ENCODE assay signal across 10 cellular contexts in the genomic region with DNA sequence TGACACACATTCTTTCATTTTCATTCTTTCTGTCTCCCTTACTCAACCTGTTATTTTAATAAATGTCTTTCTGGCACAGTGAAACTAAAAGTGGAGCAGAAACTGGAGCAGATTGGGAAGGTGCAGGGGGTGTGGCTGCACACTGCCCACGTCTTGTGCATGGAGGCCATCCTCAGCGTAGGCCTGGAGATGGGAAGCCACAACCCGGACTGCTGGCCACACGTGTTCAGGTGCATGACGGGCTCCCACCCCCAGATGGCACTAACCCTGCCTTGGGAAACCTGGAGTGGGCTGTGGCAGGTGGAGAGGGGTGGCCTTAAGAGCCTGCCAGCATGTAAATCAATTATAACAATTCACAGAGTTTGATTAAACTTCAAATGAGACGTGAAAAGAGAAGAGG.
DNase-seq lines count a peak whose midpoint lies in the region; ATAC-seq, FAIRE-seq and TF ChIP-seq lines count a peak whose summit lies in the region.
"Had no signal": no experiment of that assay in that cellular context is flagged by ENCODE, and none has a peak within 500 bp of the region (broad histone marks: within the 10 kb centered on the region; RNA-seq: fewer than 3 reads in every experiment).

No MANE protein-coding gene starts in this region.

- H2AFZ ChIP-seq in KMS-11 (ENCODE audit: low read depth) (no peak overlapping the region), GM12878 (ENCODE audit: control insufficient read depth, low read depth, low read length) (no peak overlapping the region)

- in situ Hi-C loops in GM12878 (cut with MboI), result loop anchor here (5.0 kb wide), 1 partner anchor 172 kb away; no protein-coding TSS in a partner anchor

- WGBS in GM12878 (ENCODE audit: insufficient coverage, insufficient replicate concordance, low lambda C conversion rate, missing lambda C conversion rate), result 9% methylated on average over 6 of the region's 6 CpGs

- TF ChIP-seq RAD21 in GM12878 (IDR thresholded peaks at IDR 0.05; ENCODE audit: insufficient read depth, low read depth, low read length), result no peak

- H3K27ac Mint-ChIP-seq in progenitor cell of endocrine pancreas, result peak overlapping the region; percentile 33

- no peaks in the 10 kb centered on the region for H3K9me3 Mint-ChIP-seq in progenitor cell of endocrine pancreas (ENCODE audit: low read depth)

- H3K36me3 Mint-ChIP-seq in progenitor cell of endocrine pancreas (ENCODE audit: insufficient read depth), result peaks cover 26% of the 10 kb centered on the region

- TF ChIP-seq EP300 in GM12878 (IDR thresholded peaks at IDR 0.05; ENCODE audit: borderline replicate concordance in 1 of 2, control insufficient read depth in 1 of 2, low read depth in 2 of 2, low read length in 2 of 2), result no peak

- H3K79me2 ChIP-seq in KMS-11 (ENCODE audit: insufficient read depth, low read depth) (no peaks in the 10 kb centered on the region), GM12878 (ENCODE audit: control insufficient read depth, insufficient read depth, low read length) (no peaks in the 10 kb centered on the region)

- BruUV-seq in GM12878 (replicated peaks; lab: Mats Ljungman, UMichigan), result no TSS peak

- TF ChIP-seq CTCF in KMS-11 (conservative IDR thresholded peaks at IDR 0.05; ENCODE audit: low read depth, low read length) (peak; percentile 19; the same call in 1 of the 2 replicates), GM12878 (IDR thresholded peaks at IDR 0.05 in 2 of 3, conservative IDR thresholded peaks at IDR 0.05 in 1 of 3; ENCODE audit: control insufficient read depth in 2 of 3, extremely low read depth in 1 of 3, insufficient read depth in 1 of 3, low read depth in 3 of 3, low read length in 3 of 3) (peak; percentile 17 to 38 (median 20); a peak in 2 of 6 replicates), progenitor cell of endocrine pancreas (IDR thresholded peaks at IDR 0.05; ENCODE audit: unreplicated experiment) (peak; percentile 63)

- ATAC-seq in GM12878, result peak; percentile 72

- no peaks in the 10 kb centered on the region for H3K27me3 Mint-ChIP-seq in progenitor cell of endocrine pancreas

- H3K4me3 Mint-ChIP-seq in progenitor cell of endocrine pancreas (ENCODE audit: low read depth), result no peak overlapping the region

- H3K27ac ChIP-seq in KMS-11, result no peak overlapping the region
- H3K27ac ChIP-seq in GM12878 (ENCODE audit: control insufficient read depth, insufficient read depth), result no peak overlapping the region
- H3K27ac ChIP-seq: coronary artery had no signal

- no peak overlapping the region for H3K9ac ChIP-seq in KMS-11
- H3K9ac ChIP-seq in GM12878 (ENCODE audit: control insufficient read depth, insufficient read depth, low read length), result no peak overlapping the region

- no peak for FAIRE-seq in GM12878 (lab: Jason Lieb, UNC)

- intact Hi-C loops in GM12878 (cut with micrococcal nuclease; ENCODE audit: unreplicated experiment), result loop anchor here (5.0 kb wide), 1 partner anchor 113 kb away; a partner anchor contains a TSS

- RAD21 ChIA-PET in GM12878 (lab: Charles Lee; ENCODE audit: unreplicated experiment), result interaction anchor here (1.6 kb wide), 1 partner anchor 396 kb away, joined by 4 read pairs; no protein-coding TSS in a partner anchor

- POLR2A ChIA-PET in GM12878 (lab: Charles Lee), result interaction anchor here (0.6 kb wide), 1 partner anchor 52 kb away, joined by 3 read pairs; no protein-coding TSS in a partner anchor

- H3K4me2 ChIP-seq in KMS-11 (no peak overlapping the region), GM12878 (ENCODE audit: control insufficient read depth, insufficient read depth) (no peak overlapping the region)

- H3K27me3 ChIP-seq in KMS-11 (ENCODE audit: insufficient read depth, low read depth) (no peaks in the 10 kb centered on the region), GM12878 (replicated peaks in 1 of 2; ENCODE audit: control insufficient read depth in 2 of 2, insufficient read depth in 2 of 2, low read length in 1 of 2) (no peaks in the 10 kb centered on the region)

- CTCF ChIA-PET in GM12878 (lab: Yijun Ruan, JAX), result interaction anchor here (1.1 to 4.6 kb wide), 3 partner anchors 29 to 177 kb away, joined by 3 to 74 read pairs (median 6); no protein-coding TSS in a partner anchor

- DNase-seq in NCI-H524 (lab: John Stamatoyannopoulos, UW) (peak; percentile 21 to 65), NCI-H524 treated with DMSO at 0.1 percent for 48 hours (lab: John Stamatoyannopoulos, UW) (no peak), GM12878 (ENCODE audit: low read depth, low spot score) (no peak), progenitor cell of endocrine pancreas (ENCODE audit: low spot score, unreplicated experiment) (peak; percentile 41), foreskin melanocyte (no peak), AG20443 (ENCODE audit: low spot score) (no peak)
- DNase-seq in activated naive CD4-positive, alpha-beta T cell (lab: John Stamatoyannopoulos, UW), result no peak
- DNase-seq: AML-193 had no signal

- H3K36me3 ChIP-seq in KMS-11 (ENCODE audit: insufficient read depth) (no peaks in the 10 kb centered on the region), GM12878 (ENCODE audit: control insufficient read depth in 2 of 2, insufficient read depth in 2 of 2, low read length in 1 of 2) (no peaks in the 10 kb centered on the region)

- SMC1A ChIA-PET in GM12878 (lab: Charles Lee; ENCODE audit: uncharacterized antibody, unreplicated experiment), result interaction anchor here (7.1 kb wide), 1 partner anchor 173 kb away, joined by 46 read pairs; no protein-coding TSS in a partner anchor

- H3K9me3 ChIP-seq in GM12878 (replicated peaks; ENCODE audit: control insufficient read depth, insufficient read depth, low read length), result no peaks in the 10 kb centered on the region

- peaks cover 6% of the 10 kb centered on the region for H3K4me1 ChIP-seq in KMS-11 (ENCODE audit: low read depth, poor library complexity, severe bottlenecking)
- H3K4me1 ChIP-seq in GM12878 (ENCODE audit: control insufficient read depth, insufficient read depth, low read length), result no peaks in the 10 kb centered on the region

- peaks cover 2% of the 10 kb centered on the region for H3K4me1 Mint-ChIP-seq in progenitor cell of endocrine pancreas (ENCODE audit: low read depth)

- no peak for TF ChIP-seq POLR2A in GM12878 (IDR thresholded peaks at IDR 0.05; ENCODE audit: low read depth, low read length)

- no peaks in the 10 kb centered on the region for H4K20me1 ChIP-seq in KMS-11 (ENCODE audit: insufficient read depth)
- no peaks in the 10 kb centered on the region for H4K20me1 ChIP-seq in GM12878 (ENCODE audit: control insufficient read depth, insufficient read depth)

- H3K4me3 ChIP-seq in KMS-11 (IDR thresholded peaks at IDR 0.05; ENCODE audit: insufficient read depth, low read depth, low read length), result no peak overlapping the region
- no peak overlapping the region for H3K4me3 ChIP-seq in GM12878
- H3K4me3 ChIP-seq: coronary artery had no signal

TF ChIP-seq in GM12878, 131 proteins besides CTCF, POLR2A, EP300 and RAD21:
- TF ChIP-seq ZBED1 (IDR thresholded peaks at IDR 0.05; ENCODE audit: borderline replicate concordance), result no peak
- TF ChIP-seq, protein P1, sequence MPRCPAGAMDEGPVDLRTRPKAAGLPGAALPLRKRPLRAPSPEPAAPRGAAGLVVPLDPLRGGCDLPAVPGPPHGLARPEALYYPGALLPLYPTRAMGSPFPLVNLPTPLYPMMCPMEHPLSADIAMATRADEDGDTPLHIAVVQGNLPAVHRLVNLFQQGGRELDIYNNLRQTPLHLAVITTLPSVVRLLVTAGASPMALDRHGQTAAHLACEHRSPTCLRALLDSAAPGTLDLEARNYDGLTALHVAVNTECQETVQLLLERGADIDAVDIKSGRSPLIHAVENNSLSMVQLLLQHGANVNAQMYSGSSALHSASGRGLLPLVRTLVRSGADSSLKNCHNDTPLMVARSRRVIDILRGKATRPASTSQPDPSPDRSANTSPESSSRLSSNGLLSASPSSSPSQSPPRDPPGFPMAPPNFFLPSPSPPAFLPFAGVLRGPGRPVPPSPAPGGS (IDR thresholded peaks at IDR 0.05; ENCODE audit: borderline replicate concordance, insufficient read depth, low read depth, low read length, poor library complexity, severe bottlenecking), result no peak
- no peak for TF ChIP-seq ZNF24 (IDR thresholded peaks at IDR 0.05)
- peak; percentile 33 for TF ChIP-seq SMC3 (IDR thresholded peaks at IDR 0.05; ENCODE audit: borderline replicate concordance, low read length)

Comparison
In these comparisons a context has a peak if more than half of its experiments do, and no peak if none do; other contexts are left out.
1. DNase-seq: peak in NCI-H524 (2 of 2) and progenitor cell of endocrine pancreas (single experiment); none in NCI-H524 treated with DMSO at 0.1 percent for 48 hours (single experiment), GM12878 (single experiment), foreskin melanocyte (single experiment), activated naive CD4-positive, alpha-beta T cell (0 of 4) and AG20443 (single experiment).
2. Peak in every context shown above with its lines, with median percentiles within 50 percentile points of each other: CTCF ChIP-seq.